31 cellular contexts compared by ENCODE assay signal in genomic region chr18:2091937-2092336, GRCh38.
"Had no signal": no experiment of that assay in that cellular context is flagged by ENCODE, and none has a peak within 500 bp of the region (broad histone marks: within the 10 kb centered on the region; RNA-seq: fewer than 3 reads in every experiment).

No MANE protein-coding gene starts in this region.

- H3K4me1 ChIP-seq: ascending aorta, body of pancreas had no signal

- H3K9me3 ChIP-seq: ascending aorta, body of pancreas, SJSA1 had no signal

- H3K4me3 Mint-ChIP-seq: activated B cell treated with CpG ODN at 0.5 μM for 24 hours; activated CD4-positive, alpha-beta T cell treated with anti-CD3 and anti-CD28 coated beads, Interleukin-2, amount 10 ng/mL, durations not matched to agents 24 days and 14 days; activated CD8-positive, alpha-beta memory T cell treated with anti-CD3 and anti-CD28 coated beads, Interleukin-2, amount 10 ng/mL, durations not matched to agents 7 days and 5 days; activated naive CD8-positive, alpha-beta T cell treated with anti-CD3 and anti-CD28 coated beads, Interleukin-2, amount 50 U/mL, for 24 hours; activated T-cell treated with anti-CD3 and anti-CD28 coated beads, Interleukin-2, amount 50 U/mL, for 24 hours; activated T-helper 1 cell treated with anti-CD3 and anti-CD28 coated beads, Interleukin-12 subunit alpha, Interleukin-12 subunit beta, Interleukin-2, Interleukin-4 antibody, amounts not matched to agents 30 ng/mL and 10 ng/mL and 1 ng/mL, durations not matched to agents 14 hours and 24 hours and 36 hours; central memory CD8-positive, alpha-beta T cell; T-helper 17 cell had no signal

- H3K4me3 ChIP-seq: ascending aorta, body of pancreas, K562, SJSA1 had no signal

- ATAC-seq: activated CD8-positive, alpha-beta memory T cell treated with anti-CD3 and anti-CD28 coated beads, Interleukin-2, amount 10 ng/mL, durations not matched to agents 7 days and 5 days; activated naive CD4-positive, alpha-beta T cell treated with anti-CD3 and anti-CD28 coated beads, Interleukin-2, amount 50 U/mL, for 72 hours; activated naive CD8-positive, alpha-beta T cell treated with anti-CD3 and anti-CD28 coated beads, Interleukin-2, amount 50 U/mL, for 24 hours; body of pancreas; K562; PC-3; T-helper 17 cell had no signal

- H3K27me3 Mint-ChIP-seq: activated CD8-positive, alpha-beta memory T cell treated with anti-CD3 and anti-CD28 coated beads, Interleukin-2, amount 10 ng/mL, durations not matched to agents 7 days and 5 days; central memory CD8-positive, alpha-beta T cell had no signal

- H3K36me3 ChIP-seq: ascending aorta, SJSA1 had no signal

- H3K27ac Mint-ChIP-seq: activated B cell treated with CpG ODN at 0.5 μM for 24 hours; activated CD4-positive, alpha-beta T cell treated with anti-CD3 and anti-CD28 coated beads, Interleukin-2, amount 10 ng/mL, durations not matched to agents 24 days and 14 days; activated CD8-positive, alpha-beta memory T cell treated with anti-CD3 and anti-CD28 coated beads, Interleukin-2, amount 10 ng/mL, durations not matched to agents 7 days and 5 days; activated naive CD4-positive, alpha-beta T cell treated with anti-CD3 and anti-CD28 coated beads, Interleukin-2, amount 50 U/mL, for 72 hours; activated naive CD8-positive, alpha-beta T cell treated with anti-CD3 and anti-CD28 coated beads, Interleukin-2, amount 50 U/mL, for 24 hours; activated T-cell treated with anti-CD3 and anti-CD28 coated beads, Interleukin-2, amount 50 U/mL, for 24 hours; activated T-helper 1 cell treated with anti-CD3 and anti-CD28 coated beads, Interleukin-12 subunit alpha, Interleukin-12 subunit beta, Interleukin-2, Interleukin-4 antibody, amounts not matched to agents 30 ng/mL and 10 ng/mL and 1 ng/mL, durations not matched to agents 14 hours and 24 hours and 36 hours; T-helper 17 cell had no signal

- H3K27ac ChIP-seq: ascending aorta, body of pancreas, SJSA1 had no signal

- DNase-seq: activated B cell treated with CpG ODN at 0.5 μM for 24 hours; activated CD4-positive, alpha-beta T cell treated with anti-CD3 and anti-CD28 coated beads for 1 hour; activated CD4-positive, alpha-beta T cell treated with anti-CD3 and anti-CD28 coated beads, Interleukin-2, amount 10 ng/mL, durations not matched to agents 24 days and 14 days; activated CD4-positive, alpha-beta T cell treated with anti-CD3 and anti-CD28 coated beads, Interleukin-2, amount 50 U/mL, for 48 hours; activated CD8-positive, alpha-beta memory T cell treated with anti-CD3 and anti-CD28 coated beads, Interleukin-2, amount 10 ng/mL, durations not matched to agents 7 days and 5 days; activated effector memory CD4-positive, alpha-beta T cell treated with anti-CD3 and anti-CD28 coated beads, Interleukin-2, amount 50 U/mL, for 16 hours; activated naive CD4-positive, alpha-beta T cell treated with Interleukin-2 at 50 U/mL for 16 hours; activated naive CD8-positive, alpha-beta T cell treated with anti-CD3 and anti-CD28 coated beads, Interleukin-2, amount 50 U/mL, for 24 hours; activated T-cell treated with anti-CD3 and anti-CD28 coated beads, Interleukin-2, amount 50 U/mL, for 24 hours; amniotic stem cell; body of pancreas; Karpas-422; NCI-H1048; NCI-H146; NCI-H187 treated with DMSO at 0.1 percent for 48 hours; NCI-H2081 treated with DMSO at 0.1 percent for 48 hours; NCI-H2171; NCI-H226; NCI-H526; NCI-H774; NK-92 treated with Interleukin-12 subunit alpha and Interleukin-12 subunit beta, amount 100 ng/mL, for 24 hours; PC-3; SHP77; T-helper 17 cell; T-helper 9 cell had no signal

- H3K4me1 Mint-ChIP-seq: activated B cell treated with CpG ODN at 0.5 μM for 24 hours; activated naive CD8-positive, alpha-beta T cell treated with anti-CD3 and anti-CD28 coated beads, Interleukin-2, amount 50 U/mL, for 24 hours; T-helper 17 cell had no signal

- H3K27me3 ChIP-seq: ascending aorta, body of pancreas, SJSA1 had no signal

- H3K36me3 Mint-ChIP-seq: activated CD8-positive, alpha-beta memory T cell treated with anti-CD3 and anti-CD28 coated beads, Interleukin-2, amount 10 ng/mL, durations not matched to agents 7 days and 5 days; activated naive CD4-positive, alpha-beta T cell treated with anti-CD3 and anti-CD28 coated beads, Interleukin-2, amount 50 U/mL, for 72 hours had no signal

- H3K9me3 Mint-ChIP-seq: activated B cell treated with CpG ODN at 0.5 μM for 24 hours; activated CD4-positive, alpha-beta T cell treated with anti-CD3 and anti-CD28 coated beads, Interleukin-2, amount 10 ng/mL, durations not matched to agents 24 days and 14 days; activated naive CD4-positive, alpha-beta T cell treated with anti-CD3 and anti-CD28 coated beads, Interleukin-2, amount 50 U/mL, for 72 hours; activated naive CD8-positive, alpha-beta T cell treated with anti-CD3 and anti-CD28 coated beads, Interleukin-2, amount 50 U/mL, for 24 hours; activated T-cell treated with anti-CD3 and anti-CD28 coated beads, Interleukin-2, amount 50 U/mL, for 24 hours; activated T-helper 1 cell treated with anti-CD3 and anti-CD28 coated beads, Interleukin-12 subunit alpha, Interleukin-12 subunit beta, Interleukin-2, Interleukin-4 antibody, amounts not matched to agents 30 ng/mL and 10 ng/mL and 1 ng/mL, durations not matched to agents 14 hours and 24 hours and 36 hours; central memory CD8-positive, alpha-beta T cell had no signal
